In genomic region chr5:168131519-168131918, GRCh38 we compare ENCODE assay signal across 18 cellular contexts.
"Had no signal": no experiment of that assay in that cellular context is flagged by ENCODE, and none has a peak within 500 bp of the region (broad histone marks: within the 10 kb centered on the region; RNA-seq: fewer than 3 reads in every experiment).

No MANE protein-coding gene starts in this region.

- H3K9me3 ChIP-seq: SK-N-SH had no signal

- H3K27ac ChIP-seq: HL-60 had no signal

- H3K4me3 ChIP-seq: K562 had no signal

- ATAC-seq: K562 had no signal

- DNase-seq: MV-4-11, NCI-H1048, NCI-H1105, NCI-H1417, NCI-H1436 treated with DMSO at 0.1 percent for 48 hours, NCI-H1694, NCI-H187 treated with DMSO at 0.1 percent for 48 hours, NCI-H2029 treated with DMSO at 0.1 percent for 48 hours, NCI-H2171 treated with DMSO at 0.1 percent for 48 hours, NCI-H524, NCI-H526 treated with DMSO at 0.1 percent for 48 hours, NCI-H774, Right ventricle myocardium superior, RPMI8226, SIG-M5, SK-N-SH had no signal
